Comparison of ENCODE assay signal across 1 cellular context in genomic region chr19:40639638-40639982, GRCh38.
TF ChIP-seq lines count a peak whose summit lies in the region.

No MANE protein-coding gene starts in this region.

TF ChIP-seq in IMR-90, 13 proteins besides CTCF, POLR2A, EP300 and RAD21:
- TF ChIP-seq RFX5 (IDR thresholded peaks at IDR 0.05; ENCODE audit: low read depth, low read length) = no peak
- TF ChIP-seq MAFK (IDR thresholded peaks at IDR 0.05; ENCODE audit: low read depth, low read length) = no peak
TF ChIP-seq in IMR-90: peak in this region for 0.
